Comparison of ENCODE assay signal across 10 cellular contexts in genomic region chr4:13705521-13706035, GRCh38.
DNase-seq lines count a peak whose midpoint lies in the region; ATAC-seq lines count a peak whose summit lies in the region.
"Had no signal": no experiment of that assay in that cellular context is flagged by ENCODE, and none has a peak within 500 bp of the region (broad histone marks: within the 10 kb centered on the region; RNA-seq: fewer than 3 reads in every experiment).

No MANE protein-coding gene starts in this region.

- peaks cover 9 to 34% of the 10 kb centered on the region in 2 donors for H3K27me3 Mint-ChIP-seq in effector memory CD8-positive, alpha-beta T cell

- H3K4me1 Mint-ChIP-seq in effector memory CD8-positive, alpha-beta T cell (ENCODE audit: low read depth in 2 of 2), result no peaks in the 10 kb centered on the region

- ATAC-seq in right cardiac atrium, result peak; percentile 85 to 92
- no peak for ATAC-seq in effector memory CD8-positive, alpha-beta T cell (replicated peaks)
- no peak for ATAC-seq in HG03354 (IDR thresholded peaks at IDR 0.05; ENCODE audit: poor library complexity, severe bottlenecking, unreplicated experiment)

- H3K4me3 ChIP-seq in right cardiac atrium (ENCODE audit: low read length), result no peak overlapping the region
- H3K4me3 ChIP-seq: SJCRH30 had no signal

- 61% methylated on average over 9 of the region's 9 CpGs for WGBS in right cardiac atrium

- no peaks in the 10 kb centered on the region for H3K9me3 Mint-ChIP-seq in effector memory CD8-positive, alpha-beta T cell
- H3K9me3 Mint-ChIP-seq: activated T-helper 2 cell treated with anti-CD3 and anti-CD28 coated beads, Interferon-gamma antibody, Interleukin-2, Interleukin-4, amounts not matched to agents 10 μg/mL and 5 μg/mL and 100 μg/mL, durations not matched to agents 14 hours and 24 hours and 36 hours had no signal

- DNase-seq in HPDE6-E6E7 (ENCODE audit: extremely low spot score) (peak; percentile 77), RPMI7951 (ENCODE audit: low read depth) (peak; percentile 24), right cardiac atrium (peak; percentile 22 to 71 (median 68)), renal cortical epithelial cell (ENCODE audit: low read depth) (peak; percentile 100), SKM-1 treated with dmso at 0.1 percent for 144 hours (lab: John Stamatoyannopoulos, UW; ENCODE audit: unreplicated experiment) (no peak)
- DNase-seq in effector memory CD8-positive, alpha-beta T cell, result no peak
- no peak for DNase-seq in stimulated activated CD4-positive, alpha-beta T cell treated with anti-CD3 and anti-CD28 coated beads, Interleukin-2, amount 100 ng/mL, for 24 hours
- DNase-seq: SJCRH30 had no signal

- H3K27ac Mint-ChIP-seq in effector memory CD8-positive, alpha-beta T cell, result no peak overlapping the region
- H3K27ac Mint-ChIP-seq: activated T-helper 2 cell treated with anti-CD3 and anti-CD28 coated beads, Interferon-gamma antibody, Interleukin-2, Interleukin-4, amounts not matched to agents 10 μg/mL and 5 μg/mL and 100 μg/mL, durations not matched to agents 14 hours and 24 hours and 36 hours had no signal

- no peak overlapping the region for H3K4me3 Mint-ChIP-seq in effector memory CD8-positive, alpha-beta T cell

- peak overlapping the region; percentile 98 for H3K27ac ChIP-seq in right cardiac atrium (ENCODE audit: low read length)
- H3K27ac ChIP-seq: SJCRH30 had no signal

- no peaks in the 10 kb centered on the region for H3K36me3 Mint-ChIP-seq in effector memory CD8-positive, alpha-beta T cell (ENCODE audit: insufficient read depth)

- no peaks in the 10 kb centered on the region for H3K27me3 ChIP-seq in right cardiac atrium (ENCODE audit: control insufficient read depth, insufficient read depth)
- H3K27me3 ChIP-seq: SJCRH30 had no signal

- peaks cover 4% of the 10 kb centered on the region for H3K4me1 ChIP-seq in right cardiac atrium (ENCODE audit: control insufficient read depth, insufficient read depth, low read length)
- H3K4me1 ChIP-seq: SJCRH30 had no signal

- no peaks in the 10 kb centered on the region for H3K9me3 ChIP-seq in right cardiac atrium (ENCODE audit: control insufficient read depth, low read length)
- H3K9me3 ChIP-seq: SJCRH30 had no signal

- intact Hi-C loops in right cardiac atrium (cut with DNase I), result no loop called here

Comparison
In these comparisons a context has a peak if more than half of its experiments do, and no peak if none do; other contexts are left out.
1. DNase-seq: peak in HPDE6-E6E7 (single experiment), RPMI7951 (single experiment), right cardiac atrium (3 of 3) and renal cortical epithelial cell (single experiment); none in effector memory CD8-positive, alpha-beta T cell (0 of 3), stimulated activated CD4-positive, alpha-beta T cell treated with anti-CD3 and anti-CD28 coated beads, Interleukin-2, amount 100 ng/mL, for 24 hours (0 of 2) and SKM-1 treated with dmso at 0.1 percent for 144 hours (single experiment).
2. ATAC-seq: peak in right cardiac atrium (2 of 2); none in effector memory CD8-positive, alpha-beta T cell (single experiment) and HG03354 (single experiment).